ENCODE assay signal across 8 cellular contexts in genomic region chr9:37036237-37037136, GRCh38. TPM values are rescaled to one million over a fixed set of nuclear protein-coding genes. Genes with fewer than 3 reads are reported as not detected.
A peak's percentile ranks its signal among the peaks of the same experiment; 100 is the strongest.
DNase-seq lines count a peak whose midpoint lies in the region; TF ChIP-seq lines count a peak whose summit lies in the region.

No MANE protein-coding gene starts in this region.

- no peaks in the 10 kb centered on the region for H3K9me3 Mint-ChIP-seq in osteocyte (ENCODE audit: unreplicated experiment)

- no peaks in the 10 kb centered on the region for H3K36me3 Mint-ChIP-seq in osteocyte (ENCODE audit: unreplicated experiment)

- peaks cover 18% of the 10 kb centered on the region; the same call in 1 of the 2 replicates for H3K9me3 ChIP-seq in AG04450 (ENCODE audit: control insufficient read depth, insufficient read depth, low read length)

- H3K4me3 Mint-ChIP-seq in osteocyte (ENCODE audit: unreplicated experiment): peak overlapping the region; percentile 79

- CTCF ChIA-PET in AG04450 (lab: Charles Lee): no interaction called here

- peaks cover 97% of the 10 kb centered on the region for H3K27me3 ChIP-seq in AG04450 (ENCODE audit: control insufficient read depth, insufficient read depth, low read length)

- TF ChIP-seq CTCF in AG04450 (IDR thresholded peaks at IDR 0.05; ENCODE audit: low read depth, low read length): no peak
- TF ChIP-seq CTCF in foreskin fibroblast (IDR thresholded peaks at IDR 0.05; ENCODE audit: low read depth, low read length): no peak
- no peak for TF ChIP-seq CTCF in osteocyte (IDR thresholded peaks at IDR 0.05)

- POLR2A ChIA-PET in AG04450 (lab: Yijun Ruan, JAX): interaction anchor here (0.5 kb wide), 1 partner anchor 9 kb away, joined by 3 read pairs; no protein-coding TSS in a partner anchor

- TF ChIP-seq POLR2A in GM18526 (IDR thresholded peaks at IDR 0.05; ENCODE audit: extremely low read depth, insufficient read length): peak; percentile 56

- peaks cover 25% of the 10 kb centered on the region for H3K4me1 Mint-ChIP-seq in osteocyte (ENCODE audit: unreplicated experiment)

- peaks cover 90% of the 10 kb centered on the region for H3K27me3 Mint-ChIP-seq in osteocyte (ENCODE audit: unreplicated experiment)

- no peak overlapping the region for H3K27ac Mint-ChIP-seq in osteocyte (ENCODE audit: unreplicated experiment)

- DNase-seq in AG04450 (ENCODE audit: low read depth, low spot score) (no peak), NCI-H1092 (lab: John Stamatoyannopoulos, UW) (peak; percentile 68), foreskin fibroblast (peak; percentile 20 to 58), osteocyte (ENCODE audit: extremely low spot score, unreplicated experiment) (no peak), dedifferentiated amniotic fluid mesenchymal stem cell (ENCODE audit: extremely low spot score) (no peak), kidney glomerular epithelial cell (lab: John Stamatoyannopoulos, UW) (no peak)
- DNase-seq in activated CD8-positive, alpha-beta memory T cell treated with anti-CD3 and anti-CD28 coated beads, Interleukin-2, amount 50 U/mL, for 4 hours: peak; percentile 46

- H3K27ac ChIP-seq in AG04450 (ENCODE audit: low read depth, low read length): no peak overlapping the region

- H3K4me3 ChIP-seq in AG04450 (ENCODE audit: low read depth, low read length) (peak overlapping the region; percentile 49), foreskin fibroblast (ENCODE audit: low read depth in 1 of 2, low read length in 2 of 2) (peak overlapping the region; percentile 42 to 46)

RNA-seq across cellular contexts. Expression of gene PAX5, which starts 2.4 kb away (rescaled TPM):
- not detected in 2 replicates for polyA plus RNA-seq in AG04450 (2011; rRNA removed)
- polyA minus RNA-seq in AG04450 (2011; rRNA and poly(A)+ RNA removed): not detected in 2 replicates
- total RNA-seq in osteocyte: not detected in 2 replicates

Comparison
In these comparisons a context has a peak if more than half of its experiments do, and no peak if none do; other contexts are left out.
1. DNase-seq: peak in NCI-H1092 (single experiment), activated CD8-positive, alpha-beta memory T cell treated with anti-CD3 and anti-CD28 coated beads, Interleukin-2, amount 50 U/mL, for 4 hours (single experiment) and foreskin fibroblast (2 of 2); none in AG04450 (single experiment), osteocyte (single experiment), dedifferentiated amniotic fluid mesenchymal stem cell (single experiment) and kidney glomerular epithelial cell (single experiment).